9 cellular contexts compared by ENCODE assay signal in the genomic region with DNA sequence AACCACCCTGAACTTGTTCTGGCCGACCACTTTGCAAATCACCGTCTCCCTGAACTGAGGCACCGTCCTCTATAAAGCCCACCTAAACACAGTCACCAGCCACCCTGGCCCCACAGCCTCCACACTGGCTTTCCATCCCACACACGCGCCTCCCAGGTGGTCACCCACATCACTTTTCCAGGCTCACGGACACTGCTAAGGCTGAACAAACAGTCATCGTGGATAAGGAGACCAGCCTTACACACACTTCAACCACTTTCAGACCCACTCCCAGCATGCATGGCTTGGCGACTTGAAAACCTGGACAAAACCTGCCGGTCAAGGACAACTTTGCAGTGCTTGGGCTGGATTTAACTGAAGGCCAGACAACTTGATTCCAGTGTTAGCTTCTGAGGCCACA. TPM values are rescaled to one million over a fixed set of nuclear protein-coding genes. Genes with fewer than 3 reads are reported as not detected.
DNase-seq lines count a peak whose midpoint lies in the region; ATAC-seq and TF ChIP-seq lines count a peak whose summit lies in the region.
"Had no signal": no experiment of that assay in that cellular context is flagged by ENCODE, and none has a peak within 500 bp of the region (broad histone marks: within the 10 kb centered on the region; RNA-seq: fewer than 3 reads in every experiment).

No MANE protein-coding gene starts in this region.

- H3K9me3 ChIP-seq in HEK293 (ENCODE audit: control insufficient read depth, insufficient read depth, low read depth, low read length): no peaks in the 10 kb centered on the region
- no peaks in the 10 kb centered on the region for H3K9me3 ChIP-seq in tibial artery

- no peak for ATAC-seq in activated naive CD8-positive, alpha-beta T cell treated with anti-CD3 and anti-CD28 coated beads, Interleukin-2, amount 10 ng/mL, durations not matched to agents 7 days and 5 days (ENCODE audit: low read depth)
- ATAC-seq in GM19463 (IDR thresholded peaks at IDR 0.05; ENCODE audit: unreplicated experiment): no peak

- H3K4me1 ChIP-seq in HEK293 (ENCODE audit: control insufficient read depth, insufficient read depth, low read length): peaks cover 27% of the 10 kb centered on the region
- peaks cover 0 to 89% (median 44%) of the 10 kb centered on the region in 4 donors for H3K4me1 ChIP-seq in tibial artery

- H3K36me3 ChIP-seq in HEK293 (ENCODE audit: control insufficient read depth in 2 of 2, insufficient read depth in 1 of 2, low read length in 2 of 2) (peaks cover 0 to 17% of the 10 kb centered on the region in 2 experiments; a peak in 1 of 3 replicates), tibial artery (no peaks in the 10 kb centered on the region)

- peaks cover 9 to 29% of the 10 kb centered on the region in 2 donors for H3K36me3 Mint-ChIP-seq in CD14-positive monocyte
- H3K36me3 Mint-ChIP-seq in activated naive CD8-positive, alpha-beta T cell treated with anti-CD3 and anti-CD28 coated beads, Interleukin-2, amount 10 ng/mL, durations not matched to agents 7 days and 5 days: peaks cover 22% of the 10 kb centered on the region
- peaks cover 16% of the 10 kb centered on the region for H3K36me3 Mint-ChIP-seq in nephron (ENCODE audit: low read depth)

- H3K9me3 Mint-ChIP-seq in CD14-positive monocyte: no peaks in the 10 kb centered on the region
- H3K9me3 Mint-ChIP-seq in activated naive CD8-positive, alpha-beta T cell treated with anti-CD3 and anti-CD28 coated beads, Interleukin-2, amount 10 ng/mL, durations not matched to agents 7 days and 5 days: no peaks in the 10 kb centered on the region
- no peaks in the 10 kb centered on the region for H3K9me3 Mint-ChIP-seq in nephron

- H3K27ac ChIP-seq in HEK293 (ENCODE audit: extremely low read depth, low read depth, low read length) (no peak overlapping the region), tibial artery (peak overlapping the region in 1 of 2 donors; percentile 11)

- DNase-seq in CD14-positive monocyte (ENCODE audit: low spot score) (no peak), tibial artery (no peak), T-helper 9 cell (no peak), hypothalamus (lab: John Stamatoyannopoulos, UW) (no peak)
- no peak for DNase-seq in activated naive CD8-positive, alpha-beta T cell treated with anti-CD3 and anti-CD28 coated beads, Interleukin-2, amount 10 ng/mL, durations not matched to agents 7 days and 5 days
- DNase-seq: NCI-H2171 had no signal

- H3K4me3 Mint-ChIP-seq in CD14-positive monocyte (peak overlapping the region; percentile 70 to 76), nephron (no peak overlapping the region)
- H3K4me3 Mint-ChIP-seq in activated naive CD8-positive, alpha-beta T cell treated with anti-CD3 and anti-CD28 coated beads, Interleukin-2, amount 10 ng/mL, durations not matched to agents 7 days and 5 days: peak overlapping the region; percentile 78

- H3K27me3 ChIP-seq in tibial artery: no peaks in the 10 kb centered on the region

- intact Hi-C loops in CD14-positive monocyte (cut with micrococcal nuclease): loop anchor here (5.0 kb wide), 2 partner anchors 41 to 51 kb away; no protein-coding TSS in a partner anchor
- intact Hi-C loops in tibial artery (cut with DNase I; ENCODE audit: low total_unique reads): no loop called here

- H3K27ac Mint-ChIP-seq in CD14-positive monocyte (peak overlapping the region; percentile 89 to 97 (median 96)), nephron (peak overlapping the region in 2 of 3 experiments; percentile 30 to 62)
- peak overlapping the region; percentile 85 for H3K27ac Mint-ChIP-seq in activated naive CD8-positive, alpha-beta T cell treated with anti-CD3 and anti-CD28 coated beads, Interleukin-2, amount 10 ng/mL, durations not matched to agents 7 days and 5 days

- H3K4me1 Mint-ChIP-seq in CD14-positive monocyte: peaks cover 95% of the 10 kb centered on the region
- H3K4me1 Mint-ChIP-seq in activated naive CD8-positive, alpha-beta T cell treated with anti-CD3 and anti-CD28 coated beads, Interleukin-2, amount 10 ng/mL, durations not matched to agents 7 days and 5 days: peaks cover 82% of the 10 kb centered on the region
- peaks cover 87% of the 10 kb centered on the region for H3K4me1 Mint-ChIP-seq in nephron

- no peak overlapping the region for H3K4me3 ChIP-seq in HEK293 (ENCODE audit: low read depth, low read length)
- H3K4me3 ChIP-seq in tibial artery: no peak overlapping the region

- CTCF ChIA-PET in HEK293 (lab: Yijun Ruan, JAX): interaction anchor here (0.7 to 1.1 kb wide), 2 partner anchors 155 to 354 kb away, joined by 3 read pairs; no protein-coding TSS in a partner anchor

- TF ChIP-seq CTCF in CD14-positive monocyte (IDR thresholded peaks at IDR 0.05) (no peak), HEK293 (tag by site-specific recombination; IDR thresholded peaks at IDR 0.05) (no peak), nephron (IDR thresholded peaks at IDR 0.05; ENCODE audit: unreplicated experiment in 3 of 3) (no peak), tibial artery (IDR thresholded peaks at IDR 0.05) (no peak)

- H3K27me3 Mint-ChIP-seq in CD14-positive monocyte (ENCODE audit: low read depth in 3 of 3) (peaks cover 0 to 4% (median 0%) of the 10 kb centered on the region in 3 donors), nephron (ENCODE audit: low read depth) (no peaks in the 10 kb centered on the region)
- H3K27me3 Mint-ChIP-seq in activated naive CD8-positive, alpha-beta T cell treated with anti-CD3 and anti-CD28 coated beads, Interleukin-2, amount 10 ng/mL, durations not matched to agents 7 days and 5 days: no peaks in the 10 kb centered on the region

- POLR2A ChIA-PET in HEK293 (lab: Yijun Ruan, JAX): no interaction called here
- POLR2A ChIA-PET in activated naive CD8-positive, alpha-beta T cell treated with anti-CD3 and anti-CD28 coated beads, Interleukin-2, amount 10 ng/mL, durations not matched to agents 7 days and 5 days (lab: Charles Lee): interaction anchor here (1.0 to 3.8 kb wide), 4 partner anchors 9 to 116 kb away, joined by 3 to 22 read pairs (median 10); partner anchors contain the start of genes CHSY1 and SNRPA1

TF ChIP-seq in HEK293, 187 proteins besides CTCF, POLR2A, EP300 and RAD21:
- TF ChIP-seq ZBTB20 (tag by site-specific recombination; IDR thresholded peaks at IDR 0.05): no peak
- TF ChIP-seq ZFHX2 (tag by site-specific recombination; conservative IDR thresholded peaks at IDR 0.05): peak; percentile 83
- TF ChIP-seq YY1 (tag by site-specific recombination; IDR thresholded peaks at IDR 0.05): no peak
- TF ChIP-seq AEBP2 (tag by site-specific recombination; IDR thresholded peaks at IDR 0.05; ENCODE audit: borderline replicate concordance): no peak
- TF ChIP-seq GFI1B (tag by site-specific recombination; IDR thresholded peaks at IDR 0.05): no peak
- TF ChIP-seq EGR2 (tag by site-specific recombination; IDR thresholded peaks at IDR 0.05; ENCODE audit: low read depth): peak; percentile 91
- 0 out of 2 replicates have a peak, but pooled peaks have one; percentile 23 for TF ChIP-seq ZNF600 (tag by site-specific recombination; IDR thresholded peaks at IDR 0.05)
- no peak for TF ChIP-seq REPIN1 (tag by site-specific recombination; IDR thresholded peaks at IDR 0.05; ENCODE audit: low read depth)
- no peak for TF ChIP-seq ZNF529 (tag by site-specific recombination; IDR thresholded peaks at IDR 0.05; ENCODE audit: insufficient replicate concordance)
- TF ChIP-seq, protein P1, sequence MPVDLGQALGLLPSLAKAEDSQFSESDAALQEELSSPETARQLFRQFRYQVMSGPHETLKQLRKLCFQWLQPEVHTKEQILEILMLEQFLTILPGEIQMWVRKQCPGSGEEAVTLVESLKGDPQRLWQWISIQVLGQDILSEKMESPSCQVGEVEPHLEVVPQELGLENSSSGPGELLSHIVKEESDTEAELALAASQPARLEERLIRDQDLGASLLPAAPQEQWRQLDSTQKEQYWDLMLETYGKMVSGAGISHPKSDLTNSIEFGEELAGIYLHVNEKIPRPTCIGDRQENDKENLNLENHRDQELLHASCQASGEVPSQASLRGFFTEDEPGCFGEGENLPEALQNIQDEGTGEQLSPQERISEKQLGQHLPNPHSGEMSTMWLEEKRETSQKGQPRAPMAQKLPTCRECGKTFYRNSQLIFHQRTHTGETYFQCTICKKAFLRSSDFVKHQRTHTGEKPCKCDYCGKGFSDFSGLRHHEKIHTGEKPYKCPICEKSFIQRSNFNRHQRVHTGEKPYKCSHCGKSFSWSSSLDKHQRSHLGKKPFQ (tag by site-specific recombination; IDR thresholded peaks at IDR 0.05): no peak
- TF ChIP-seq ZNF514 (tag by site-specific recombination; IDR thresholded peaks at IDR 0.05): no peak

RNA-seq across cellular contexts. Expression of gene CHSY1, which starts 8.4 kb away (rescaled TPM):
- 1 to 10 TPM; 2.7 to 3.0 TPM for polyA plus RNA-seq in CD14-positive monocyte
- 10 to 100 TPM; 37.0 to 37.8 TPM for total RNA-seq in activated naive CD8-positive, alpha-beta T cell treated with anti-CD3 and anti-CD28 coated beads, Interleukin-2, amount 10 ng/mL, durations not matched to agents 7 days and 5 days

RNA-seq across cellular contexts. Expression of gene SELENOS, which starts 33.9 kb away (rescaled TPM):
- polyA plus RNA-seq in CD14-positive monocyte: 10 to 100 TPM; 51.6 to 70.2 TPM
- 10 to 100 TPM; 27.2 to 28.2 TPM for total RNA-seq in activated naive CD8-positive, alpha-beta T cell treated with anti-CD3 and anti-CD28 coated beads, Interleukin-2, amount 10 ng/mL, durations not matched to agents 7 days and 5 days

RNA-seq across cellular contexts. Expression of gene SNRPA1, which starts 51.6 kb away (rescaled TPM):
- 10 to 100 TPM; 23.8 to 35.4 TPM for polyA plus RNA-seq in CD14-positive monocyte
- total RNA-seq in activated naive CD8-positive, alpha-beta T cell treated with anti-CD3 and anti-CD28 coated beads, Interleukin-2, amount 10 ng/mL, durations not matched to agents 7 days and 5 days: 100 to 1,000 TPM; 121 TPM

Comparison
In these comparisons a context has a peak if more than half of its experiments do, and no peak if none do; other contexts are left out.
1. H3K27ac Mint-ChIP-seq: peak in every context shown above with its lines; median percentile 96 in CD14-positive monocyte; 85 in activated naive CD8-positive, alpha-beta T cell treated with anti-CD3 and anti-CD28 coated beads, Interleukin-2, amount 10 ng/mL, durations not matched to agents 7 days and 5 days; 46 in nephron.
2. H3K4me3 Mint-ChIP-seq: peak in CD14-positive monocyte (2 of 2) and activated naive CD8-positive, alpha-beta T cell treated with anti-CD3 and anti-CD28 coated beads, Interleukin-2, amount 10 ng/mL, durations not matched to agents 7 days and 5 days (single experiment); none in nephron (0 of 3).